ENCODE assay signal across 9 cellular contexts in the genomic region with DNA sequence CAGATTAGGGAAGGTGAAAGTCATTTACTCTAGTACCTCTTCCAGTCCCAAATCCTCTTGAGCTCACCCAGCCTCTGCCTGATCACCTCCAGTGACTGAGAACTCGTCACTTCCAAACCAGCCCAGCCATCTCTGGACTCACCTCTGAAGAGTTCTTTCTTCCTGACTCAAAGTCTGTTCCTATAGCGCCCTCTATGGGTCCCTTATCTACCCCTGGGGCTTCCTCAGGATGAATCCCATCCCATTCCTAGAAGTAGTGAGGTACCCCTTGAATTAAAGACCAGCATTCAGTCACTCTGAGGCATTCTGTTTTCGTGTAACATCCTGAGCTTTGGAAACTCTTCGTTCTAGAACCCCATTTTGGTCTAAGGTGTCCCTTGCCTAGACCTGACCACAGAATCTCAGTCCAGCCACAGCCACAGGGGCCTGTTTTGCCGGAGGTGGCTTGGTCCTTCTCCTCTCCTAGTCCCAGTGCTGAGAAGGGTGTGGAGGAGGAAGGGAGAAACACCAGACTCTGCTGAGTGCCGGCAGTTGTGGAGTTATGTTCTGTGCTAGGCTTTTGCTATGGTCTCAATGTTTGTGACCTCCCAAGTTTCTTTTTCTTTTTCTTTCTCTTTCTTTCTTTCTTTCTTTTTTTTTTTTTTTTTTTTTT. TPM values are rescaled to one million over a fixed set of nuclear protein-coding genes. Genes with fewer than 3 reads are reported as not detected.
A peak's percentile ranks its signal among the peaks of the same experiment; 100 is the strongest.
DNase-seq lines count a peak whose midpoint lies in the region; ATAC-seq and TF ChIP-seq lines count a peak whose summit lies in the region.
"Had no signal": no experiment of that assay in that cellular context is flagged by ENCODE, and none has a peak within 500 bp of the region (broad histone marks: within the 10 kb centered on the region; RNA-seq: fewer than 3 reads in every experiment).

No MANE protein-coding gene starts in this region.

- ATAC-seq in HG03139 (IDR thresholded peaks at IDR 0.05; ENCODE audit: unreplicated experiment), result no peak
- no peak for ATAC-seq in natural killer cell
- ATAC-seq in HG03097 (IDR thresholded peaks at IDR 0.05; ENCODE audit: low FRiP score, unreplicated experiment), result no peak
- no peak for ATAC-seq in HG03135 (IDR thresholded peaks at IDR 0.05; ENCODE audit: unreplicated experiment)

- H3K4me3 Mint-ChIP-seq in natural killer cell, result no peak overlapping the region

- H4K20me1 ChIP-seq in fibroblast of lung (ENCODE audit: control insufficient read depth, extremely low read depth, insufficient read depth, low read length), result no peaks in the 10 kb centered on the region

- no peaks in the 10 kb centered on the region for H3K9me3 Mint-ChIP-seq in natural killer cell

- peaks cover 0 to 5% of the 10 kb centered on the region in 2 donors for H3K4me1 Mint-ChIP-seq in natural killer cell

- H3K79me2 ChIP-seq in fibroblast of lung (ENCODE audit: control insufficient read depth, insufficient read depth, low read length), result no peaks in the 10 kb centered on the region

- H3K4me3 ChIP-seq in NT2/D1 (ENCODE audit: insufficient read length, low read depth), result no peak overlapping the region
- no peak overlapping the region for H3K4me3 ChIP-seq in fibroblast of lung (replicated peaks in 1 of 4; ENCODE audit: control extremely low read depth in 1 of 4, insufficient read depth in 1 of 4, low read depth in 3 of 4, low read length in 4 of 4)
- H3K4me3 ChIP-seq: tibial nerve had no signal

- H3K36me3 ChIP-seq in NT2/D1 (ENCODE audit: insufficient read depth, insufficient read length, low read length) (no peaks in the 10 kb centered on the region), fibroblast of lung (ENCODE audit: control insufficient read depth, insufficient read depth, low read length) (no peaks in the 10 kb centered on the region)
- H3K36me3 ChIP-seq: tibial nerve had no signal

- H3K9me3 ChIP-seq in NT2/D1 (ENCODE audit: insufficient read depth, low read length), result no peaks in the 10 kb centered on the region
- H3K9me3 ChIP-seq in fibroblast of lung (ENCODE audit: control insufficient read depth, insufficient read depth, low read depth, low read length), result no peaks in the 10 kb centered on the region
- H3K9me3 ChIP-seq: tibial nerve had no signal

- no peak overlapping the region for H3K9ac ChIP-seq in NT2/D1 (ENCODE audit: insufficient read length, low read depth)
- H3K9ac ChIP-seq in fibroblast of lung (ENCODE audit: insufficient read depth, low read length), result no peak overlapping the region

- H3K27me3 Mint-ChIP-seq in natural killer cell (ENCODE audit: low read depth in 2 of 2), result peaks cover 18 to 19% of the 10 kb centered on the region in 2 donors

- no peak overlapping the region for H3K27ac Mint-ChIP-seq in natural killer cell

- TF ChIP-seq CTCF in fibroblast of lung (conservative IDR thresholded peaks at IDR 0.05 in 1 of 2, IDR thresholded peaks at IDR 0.05 in 1 of 2; ENCODE audit: low read depth in 1 of 2, low read length in 2 of 2), result peak; percentile 55 to 72
- TF ChIP-seq CTCF in natural killer cell (IDR thresholded peaks at IDR 0.05), result no peak

- H3K27me3 ChIP-seq in NT2/D1 (ENCODE audit: insufficient read depth, insufficient read length) (no peaks in the 10 kb centered on the region), fibroblast of lung (ENCODE audit: control insufficient read depth, insufficient read depth, low read length) (peaks cover 10% of the 10 kb centered on the region)

- no peaks in the 10 kb centered on the region for H3K36me3 Mint-ChIP-seq in natural killer cell

- no peak overlapping the region for H3K4me2 ChIP-seq in fibroblast of lung (ENCODE audit: extremely low read depth, insufficient read depth, low read length)

- no peak overlapping the region for H2AFZ ChIP-seq in fibroblast of lung (ENCODE audit: low read length)

- H3K27ac ChIP-seq in fibroblast of lung (ENCODE audit: insufficient read depth, low read length), result no peak overlapping the region
- H3K27ac ChIP-seq: tibial nerve had no signal

- intact Hi-C loops in natural killer cell (cut with micrococcal nuclease), result no loop called here

- H3K4me1 ChIP-seq in NT2/D1 (ENCODE audit: insufficient read depth, insufficient read length), result peaks cover 14% of the 10 kb centered on the region
- H3K4me1 ChIP-seq in fibroblast of lung (ENCODE audit: control insufficient read depth, extremely low read depth, insufficient read depth, low read length), result peaks cover 9% of the 10 kb centered on the region
- H3K4me1 ChIP-seq: tibial nerve had no signal

- DNase-seq in DMS 273 (lab: John Stamatoyannopoulos, UW; ENCODE audit: unreplicated experiment) (peak; percentile 93), HT1080 (ENCODE audit: low read depth) (peak; percentile 51), NT2/D1 (ENCODE audit: low read depth, low spot score) (peak; percentile 86), fibroblast of lung (ENCODE audit: low read depth in 2 of 2) (peak; percentile 32 to 72), natural killer cell (no peak)

RNA-seq across cellular contexts. Expression of a gene that starts 32.7 kb away (rescaled TPM):
- total RNA-seq in HT1080 (2014; rRNA removed; shearing (Covaris generic)), result not detected in 2 replicates
- polyA plus RNA-seq in HT1080 (2015; cell fraction: cytosol; rRNA removed), result 0.02 TPM in 1 of 2 replicates, not detected in the other
- 0.09 TPM in 1 of 2 replicates, not detected in the other for polyA plus RNA-seq in HT1080 (2015; cell fraction: nucleus; rRNA removed)
- total RNA-seq in fibroblast of lung (not detected in 2 replicates), natural killer cell (under 1 TPM in 2 of 3 donors, not detected in 1; 0.15 to 0.39 TPM)
- polyA plus RNA-seq in fibroblast of lung, result not detected in 2 replicates
- not detected in 2 replicates for polyA plus RNA-seq in fibroblast of lung (2012)
- 0.11 TPM in 1 of 2 replicates, not detected in the other for polyA minus RNA-seq in fibroblast of lung (ENCODE audit: low replicate concordance)

RNA-seq across cellular contexts. Expression of a gene that starts 35.1 kb away (rescaled TPM):
- total RNA-seq in HT1080 (2014; rRNA removed; shearing (Covaris generic)), result 11.5 and 15.6 TPM in 2 replicates
- 13.6 and 16.0 TPM in 2 replicates for polyA plus RNA-seq in HT1080 (2015; cell fraction: cytosol; rRNA removed)
- polyA plus RNA-seq in HT1080 (2015; cell fraction: nucleus; rRNA removed), result 5.6 and 5.8 TPM in 2 replicates
- total RNA-seq in fibroblast of lung (under 0.01 TPM in 1 of 2 replicates, not detected in the other), natural killer cell (not detected)
- polyA plus RNA-seq in fibroblast of lung, result 0.03 TPM in 1 of 2 replicates, not detected in the other
- not detected in 2 replicates for polyA plus RNA-seq in fibroblast of lung (2012)
- not detected in 2 replicates for polyA minus RNA-seq in fibroblast of lung (ENCODE audit: low replicate concordance)

Comparison
In these comparisons a context has a peak if more than half of its experiments do, and no peak if none do; other contexts are left out.
1. RNA of a gene that starts 35.1 kb away (total RNA-seq): 11.5 to 15.6 TPM in HT1080; under 0.01 TPM in fibroblast of lung and not detected in natural killer cell; every median in the first group is over 10 times any median in the second.